In the genomic region with DNA sequence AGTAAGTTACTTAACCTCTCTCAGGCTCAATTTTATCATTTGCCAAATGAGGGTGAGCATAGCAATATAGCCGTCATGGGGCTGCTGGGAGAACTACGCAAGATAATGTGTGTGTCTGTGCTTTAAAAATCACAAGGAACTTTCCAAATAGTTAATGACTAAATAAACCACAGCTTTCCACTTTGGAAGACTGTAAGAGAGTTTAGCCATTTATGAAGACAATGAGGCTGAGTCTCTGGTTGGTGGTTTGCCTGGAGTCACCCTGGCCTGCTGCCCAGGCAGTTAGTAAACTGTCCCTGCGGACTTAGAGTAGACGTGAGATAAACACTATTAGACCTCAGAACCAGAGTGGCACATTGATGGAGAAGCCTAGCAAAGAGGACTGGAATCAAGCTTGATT, we compare ENCODE assay signal across 12 cellular contexts.
DNase-seq lines count a peak whose midpoint lies in the region; ATAC-seq and TF ChIP-seq lines count a peak whose summit lies in the region.
"Had no signal": no experiment of that assay in that cellular context is flagged by ENCODE, and none has a peak within 500 bp of the region (broad histone marks: within the 10 kb centered on the region; RNA-seq: fewer than 3 reads in every experiment).

No MANE protein-coding gene starts in this region.

- H3K79me2 ChIP-seq in PC-3 (ENCODE audit: low read length), result no peaks in the 10 kb centered on the region

- no peak overlapping the region for H3K27ac Mint-ChIP-seq in WTC11
- H3K27ac Mint-ChIP-seq: brain; stimulated activated naive CD8-positive, alpha-beta T cell treated with anti-CD3 and anti-CD28 coated beads, Interleukin-15, Interleukin-2, amounts not matched to agents 100 ng/mL and 50 ng/mL, for 24 hours had no signal

- no peak overlapping the region for H2AFZ ChIP-seq in PC-3 (ENCODE audit: low read length)

- H3K4me1 ChIP-seq in BE2C (no peaks in the 10 kb centered on the region), PC-3 (ENCODE audit: insufficient read depth, low read length) (no peaks in the 10 kb centered on the region)

- no peaks in the 10 kb centered on the region; the same call in 1 of the 2 replicates for H3K27me3 Mint-ChIP-seq in WTC11 (ENCODE audit: low read depth)

- peaks cover 8% of the 10 kb centered on the region for H3K36me3 Mint-ChIP-seq in WTC11
- H3K36me3 Mint-ChIP-seq: brain had no signal

- H3K9me2 ChIP-seq in PC-3 (replicated peaks; ENCODE audit: low read length), result no peaks in the 10 kb centered on the region

- POLR2A ChIA-PET in PC-3 (lab: Charles Lee; ENCODE audit: unreplicated experiment), result no interaction called here
- POLR2A ChIA-PET in WTC11 (lab: Charles Lee), result no interaction called here

- H3K36me3 ChIP-seq in BE2C (no peaks in the 10 kb centered on the region), PC-3 (ENCODE audit: low read depth, low read length) (no peaks in the 10 kb centered on the region)

- no peak overlapping the region for H3K27ac ChIP-seq in PC-3 (ENCODE audit: low read length)
- H3K27ac ChIP-seq: C4-2B had no signal

- no peak for ATAC-seq in PC-3
- ATAC-seq in GM18511 (IDR thresholded peaks at IDR 0.05; ENCODE audit: unreplicated experiment), result no peak
- ATAC-seq in HG03025 (IDR thresholded peaks at IDR 0.05; ENCODE audit: low FRiP score, unreplicated experiment), result no peak
- no peak for ATAC-seq in WTC11

- H3K9ac ChIP-seq in PC-3 (ENCODE audit: low read length), result no peak overlapping the region

- H3K9me3 Mint-ChIP-seq in WTC11, result peaks cover 24% of the 10 kb centered on the region
- H3K9me3 Mint-ChIP-seq: brain; stimulated activated naive CD8-positive, alpha-beta T cell treated with anti-CD3 and anti-CD28 coated beads, Interleukin-15, Interleukin-2, amounts not matched to agents 100 ng/mL and 50 ng/mL, for 24 hours had no signal

- H3K4me3 Mint-ChIP-seq in WTC11, result no peak overlapping the region
- H3K4me3 Mint-ChIP-seq: brain; stimulated activated naive CD8-positive, alpha-beta T cell treated with anti-CD3 and anti-CD28 coated beads, Interleukin-15, Interleukin-2, amounts not matched to agents 100 ng/mL and 50 ng/mL, for 24 hours had no signal

- no peak for TF ChIP-seq CTCF in BE2C (IDR thresholded peaks at IDR 0.05; ENCODE audit: low read depth, low read length)
- TF ChIP-seq CTCF in PC-3 (conservative IDR thresholded peaks at IDR 0.05; ENCODE audit: low read depth, low read length), result no peak
- no peak for TF ChIP-seq CTCF in fibroblast of mammary gland (conservative IDR thresholded peaks at IDR 0.05; ENCODE audit: control insufficient read depth, insufficient read depth, low read depth, low read length)
- no peak for TF ChIP-seq CTCF in WTC11 (IDR thresholded peaks at IDR 0.05)

- H3K4me2 ChIP-seq in PC-3 (ENCODE audit: low read length), result no peak overlapping the region

- H3K9me3 ChIP-seq in BE2C (no peaks in the 10 kb centered on the region), PC-3 (ENCODE audit: low read length) (no peaks in the 10 kb centered on the region)

- CTCF ChIA-PET in PC-3 (lab: Charles Lee), result no interaction called here
- CTCF ChIA-PET in WTC11 (lab: Charles Lee), result no interaction called here

- H4K20me1 ChIP-seq in PC-3 (ENCODE audit: low read length), result no peaks in the 10 kb centered on the region

- peaks cover 55% of the 10 kb centered on the region for H3K4me1 Mint-ChIP-seq in WTC11
- H3K4me1 Mint-ChIP-seq: brain had no signal

- H3K27me3 ChIP-seq in BE2C (no peaks in the 10 kb centered on the region), PC-3 (ENCODE audit: low read length) (no peaks in the 10 kb centered on the region)

- H3K4me3 ChIP-seq in BE2C (ENCODE audit: low read depth, low read length) (no peak overlapping the region), PC-3 (ENCODE audit: low read length) (no peak overlapping the region), fibroblast of mammary gland (ENCODE audit: control insufficient read depth, low read depth, low read length) (no peak overlapping the region)

- DNase-seq in BE2C (peak; percentile 46), PC-3 (peak; percentile 28), fibroblast of mammary gland (ENCODE audit: low read depth) (peak; percentile 100), non-pigmented ciliary epithelial cell (ENCODE audit: low read depth) (peak; percentile 84), NAMALWA (ENCODE audit: low spot score) (no peak), WTC11 (ENCODE audit: low spot score) (no peak)
- DNase-seq: glutamatergic neuron had no signal

- intact Hi-C loops in PC-3 (cut with micrococcal nuclease), result no loop called here

- H3F3A ChIP-seq in PC-3 (ENCODE audit: low read length, unreplicated experiment), result no peaks in the 10 kb centered on the region

- no TSS peak for BruUV-seq in PC-3 (replicated peaks; lab: Mats Ljungman, UMichigan)

TF ChIP-seq in WTC11, 78 proteins besides CTCF, POLR2A, EP300 and RAD21 (continues in another document):
- TF ChIP-seq ZNF138 (CRISPR knock-in tag; conservative IDR thresholded peaks at IDR 0.05), result no peak
- TF ChIP-seq JAZF1 (CRISPR knock-in tag; IDR thresholded peaks at IDR 0.05), result no peak
- no peak for TF ChIP-seq ARID4B (CRISPR knock-in tag; IDR thresholded peaks at IDR 0.05; ENCODE audit: borderline replicate concordance)
- no peak for TF ChIP-seq FOXJ3 (CRISPR knock-in tag; IDR thresholded peaks at IDR 0.05; ENCODE audit: borderline replicate concordance)
- TF ChIP-seq, protein P1, sequence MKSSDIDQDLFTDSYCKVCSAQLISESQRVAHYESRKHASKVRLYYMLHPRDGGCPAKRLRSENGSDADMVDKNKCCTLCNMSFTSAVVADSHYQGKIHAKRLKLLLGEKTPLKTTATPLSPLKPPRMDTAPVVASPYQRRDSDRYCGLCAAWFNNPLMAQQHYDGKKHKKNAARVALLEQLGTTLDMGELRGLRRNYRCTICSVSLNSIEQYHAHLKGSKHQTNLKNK (CRISPR knock-in tag; IDR thresholded peaks at IDR 0.05), result no peak
- no peak for TF ChIP-seq CDX4 (CRISPR knock-in tag; IDR thresholded peaks at IDR 0.05; ENCODE audit: borderline replicate concordance)
- TF ChIP-seq TEAD1 (CRISPR knock-in tag; IDR thresholded peaks at IDR 0.05), result no peak
- TF ChIP-seq NFE2L1 (CRISPR knock-in tag; IDR thresholded peaks at IDR 0.05), result no peak
- TF ChIP-seq PREB (CRISPR knock-in tag; IDR thresholded peaks at IDR 0.05; ENCODE audit: borderline replicate concordance), result no peak
- no peak for TF ChIP-seq MLX (CRISPR knock-in tag; IDR thresholded peaks at IDR 0.05)

Comparison
In these comparisons a context has a peak if more than half of its experiments do, and no peak if none do; other contexts are left out.
1. DNase-seq: peak in BE2C (single experiment), PC-3 (single experiment), fibroblast of mammary gland (single experiment) and non-pigmented ciliary epithelial cell (single experiment); none in NAMALWA (single experiment) and WTC11 (single experiment).